In genomic region chr2:48482774-48483173, GRCh38 we compare ENCODE assay signal across 10 cellular contexts. TPM values are rescaled to one million over a fixed set of nuclear protein-coding genes. Genes with fewer than 3 reads are reported as not detected.
A peak's percentile ranks its signal among the peaks of the same experiment; 100 is the strongest.
DNase-seq lines count a peak whose midpoint lies in the region; ATAC-seq and TF ChIP-seq lines count a peak whose summit lies in the region.
"Had no signal": no experiment of that assay in that cellular context is flagged by ENCODE, and none has a peak within 500 bp of the region (broad histone marks: within the 10 kb centered on the region; RNA-seq: fewer than 3 reads in every experiment).

No MANE protein-coding gene starts in this region.

- no TSS peak for BruUV-seq in mammary epithelial cell (replicated peaks; lab: Mats Ljungman, UMichigan)

- H3K4me3 ChIP-seq in mammary epithelial cell (replicated peaks in 1 of 3; ENCODE audit: insufficient read depth in 1 of 3, low read depth in 2 of 3, low read length in 3 of 3) (no peak overlapping the region), uterus (no peak overlapping the region)

- H3K4me1 ChIP-seq in mammary epithelial cell (ENCODE audit: insufficient read depth, low read length), result peaks cover 3% of the 10 kb centered on the region
- peaks cover 0 to 13% of the 10 kb centered on the region in 2 donors for H3K4me1 ChIP-seq in uterus

- CTCF ChIA-PET in mammary epithelial cell (lab: Charles Lee; ENCODE audit: low non-redundant PET), result no interaction called here

- TF ChIP-seq CTCF in mammary epithelial cell (conservative IDR thresholded peaks at IDR 0.05 in 1 of 2, IDR thresholded peaks at IDR 0.05 in 1 of 2; ENCODE audit: extremely low read depth in 1 of 2, insufficient read depth in 1 of 2, low read depth in 1 of 2, low read length in 2 of 2) (no peak), uterus (IDR thresholded peaks at IDR 0.05) (no peak)

- DNase-seq in NCI-H748 (lab: John Stamatoyannopoulos, UW; ENCODE audit: unreplicated experiment) (peak; percentile 10), NCI-H748 treated with DMSO at 0.1 percent for 48 hours (lab: John Stamatoyannopoulos, UW) (no peak), mammary epithelial cell (peak; percentile 29), left kidney (ENCODE audit: low read depth, low spot score) (peak; percentile 34), uterus (no peak)
- no peak for DNase-seq in activated naive CD4-positive, alpha-beta T cell treated with anti-CD3 and anti-CD28 coated beads, Interleukin-2, amount 50 U/mL, for 16 hours
- DNase-seq in activated CD8-positive, alpha-beta memory T cell treated with anti-CD3 and anti-CD28 coated beads for 24 hours, result no peak
- DNase-seq: kidney; stimulated activated CD4-positive, alpha-beta T cell treated with anti-CD3 and anti-CD28 coated beads, Interleukin-1b, Interleukin-23, amount 100 ng/mL, for 48 hours had no signal

- TF ChIP-seq POLR2A in uterus (IDR thresholded peaks at IDR 0.05), result no peak

- no peak overlapping the region for H2AFZ ChIP-seq in mammary epithelial cell (ENCODE audit: low read depth, low read length)

- ATAC-seq in GM19452 (IDR thresholded peaks at IDR 0.05; ENCODE audit: unreplicated experiment), result no peak

- no peaks in the 10 kb centered on the region for H3K79me2 ChIP-seq in mammary epithelial cell (ENCODE audit: insufficient read depth, low read length)

- intact Hi-C loops in mammary epithelial cell (cut with micrococcal nuclease), result no loop called here
- intact Hi-C loops in uterus (cut with DNase I; ENCODE audit: low total_unique reads), result no loop called here

- H3K9ac ChIP-seq in mammary epithelial cell (ENCODE audit: insufficient read depth, low read length), result no peak overlapping the region

- no peaks in the 10 kb centered on the region for H3K36me3 ChIP-seq in mammary epithelial cell (ENCODE audit: insufficient read depth, low read length)
- no peaks in the 10 kb centered on the region for H3K36me3 ChIP-seq in uterus

- no peak overlapping the region for H3K4me2 ChIP-seq in mammary epithelial cell (ENCODE audit: insufficient read depth, low read depth, low read length)

- WGBS in mammary epithelial cell (ENCODE audit: low coverage, missing lambda C conversion rate), result 69% methylated on average over 5 of the region's 5 CpGs

- no peak overlapping the region for H3K27ac ChIP-seq in mammary epithelial cell (ENCODE audit: insufficient read depth, low read depth, low read length)
- H3K27ac ChIP-seq in uterus, result peak overlapping the region; percentile 78 to 90

- H3K27me3 ChIP-seq in mammary epithelial cell (ENCODE audit: insufficient read depth, low read length) (no peaks in the 10 kb centered on the region), uterus (no peaks in the 10 kb centered on the region)

- H3K9me3 ChIP-seq in mammary epithelial cell (replicated peaks; ENCODE audit: insufficient read depth, low read length), result no peaks in the 10 kb centered on the region
- H3K9me3 ChIP-seq in uterus, result no peaks in the 10 kb centered on the region

- dilution Hi-C loops in mammary epithelial cell (cut with HindIII; ENCODE audit: low sequenced_read_pairs), result no loop called here

- no peaks in the 10 kb centered on the region for H4K20me1 ChIP-seq in mammary epithelial cell (ENCODE audit: insufficient read depth, low read length)

- in situ Hi-C loops in mammary epithelial cell (cut with MboI; ENCODE audit: low sequenced_read_pairs in 2 of 2), result no loop called here

RNA-seq across cellular contexts. Expression of gene PPP1R21, which starts 42.2 kb away (rescaled TPM):
- total RNA-seq in mammary epithelial cell, result 10 to 100 TPM; 11.0 to 15.1 TPM
- 8.2 TPM for polyA plus RNA-seq in mammary epithelial cell
- polyA minus RNA-seq in mammary epithelial cell, result 46.5 TPM
- total RNA-seq in uterus, result 100 to 1,000 TPM in 1 of 4 donors, 10 to 100 TPM in 3; 37.3 to 150 (median 53.0) TPM

RNA-seq across cellular contexts. Expression of gene STON1, which starts 47.2 kb away (rescaled TPM):
- 1 to 10 TPM in 1 of 2 donors, under 1 TPM in 1; 0.47 to 2.5 TPM for total RNA-seq in mammary epithelial cell
- polyA plus RNA-seq in mammary epithelial cell, result 0.23 TPM
- polyA minus RNA-seq in mammary epithelial cell, result 0.57 TPM
- total RNA-seq in uterus, result 10 to 100 TPM; 55.6 to 75.3 (median 65.8) TPM

Comparison
In these comparisons a context has a peak if more than half of its experiments do, and no peak if none do; other contexts are left out.
1. DNase-seq: peak in NCI-H748 (single experiment), mammary epithelial cell (single experiment) and left kidney (single experiment); none in NCI-H748 treated with DMSO at 0.1 percent for 48 hours (single experiment), uterus (0 of 2), activated naive CD4-positive, alpha-beta T cell treated with anti-CD3 and anti-CD28 coated beads, Interleukin-2, amount 50 U/mL, for 16 hours (single experiment) and activated CD8-positive, alpha-beta memory T cell treated with anti-CD3 and anti-CD28 coated beads for 24 hours (single experiment).
2. RNA of gene STON1, which starts 47.2 kb away (total RNA-seq): 55.6 to 75.3 TPM in uterus; 0.47 to 2.5 TPM in mammary epithelial cell; every median in the first group is over 10 times any median in the second.